In the genomic region with DNA sequence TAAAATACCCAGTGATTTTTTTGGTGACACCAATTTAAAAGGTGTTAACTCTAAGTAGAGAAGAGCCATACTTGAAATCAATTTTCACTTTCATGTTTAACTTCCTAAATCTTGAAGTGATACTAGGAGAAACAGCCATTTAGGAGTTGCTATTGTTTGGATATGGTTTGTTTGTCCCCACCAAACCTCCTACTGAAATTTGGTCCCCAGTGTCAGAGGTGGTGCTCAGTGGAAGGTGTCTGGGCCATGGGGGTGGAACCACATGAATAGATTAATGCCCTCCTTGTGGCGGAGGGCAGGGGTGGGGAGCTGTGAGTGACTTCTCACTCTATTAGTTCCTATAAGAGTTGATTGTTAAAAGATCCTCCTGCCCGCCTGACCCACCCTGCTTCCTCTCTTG, we compare ENCODE assay signal across 1 cellular context.
TF ChIP-seq lines count a peak whose summit lies in the region.

No MANE protein-coding gene starts in this region.

TF ChIP-seq in GM23338, 12 proteins besides CTCF, POLR2A, EP300 and RAD21 (continued from another document):
- TF ChIP-seq, protein P1, sequence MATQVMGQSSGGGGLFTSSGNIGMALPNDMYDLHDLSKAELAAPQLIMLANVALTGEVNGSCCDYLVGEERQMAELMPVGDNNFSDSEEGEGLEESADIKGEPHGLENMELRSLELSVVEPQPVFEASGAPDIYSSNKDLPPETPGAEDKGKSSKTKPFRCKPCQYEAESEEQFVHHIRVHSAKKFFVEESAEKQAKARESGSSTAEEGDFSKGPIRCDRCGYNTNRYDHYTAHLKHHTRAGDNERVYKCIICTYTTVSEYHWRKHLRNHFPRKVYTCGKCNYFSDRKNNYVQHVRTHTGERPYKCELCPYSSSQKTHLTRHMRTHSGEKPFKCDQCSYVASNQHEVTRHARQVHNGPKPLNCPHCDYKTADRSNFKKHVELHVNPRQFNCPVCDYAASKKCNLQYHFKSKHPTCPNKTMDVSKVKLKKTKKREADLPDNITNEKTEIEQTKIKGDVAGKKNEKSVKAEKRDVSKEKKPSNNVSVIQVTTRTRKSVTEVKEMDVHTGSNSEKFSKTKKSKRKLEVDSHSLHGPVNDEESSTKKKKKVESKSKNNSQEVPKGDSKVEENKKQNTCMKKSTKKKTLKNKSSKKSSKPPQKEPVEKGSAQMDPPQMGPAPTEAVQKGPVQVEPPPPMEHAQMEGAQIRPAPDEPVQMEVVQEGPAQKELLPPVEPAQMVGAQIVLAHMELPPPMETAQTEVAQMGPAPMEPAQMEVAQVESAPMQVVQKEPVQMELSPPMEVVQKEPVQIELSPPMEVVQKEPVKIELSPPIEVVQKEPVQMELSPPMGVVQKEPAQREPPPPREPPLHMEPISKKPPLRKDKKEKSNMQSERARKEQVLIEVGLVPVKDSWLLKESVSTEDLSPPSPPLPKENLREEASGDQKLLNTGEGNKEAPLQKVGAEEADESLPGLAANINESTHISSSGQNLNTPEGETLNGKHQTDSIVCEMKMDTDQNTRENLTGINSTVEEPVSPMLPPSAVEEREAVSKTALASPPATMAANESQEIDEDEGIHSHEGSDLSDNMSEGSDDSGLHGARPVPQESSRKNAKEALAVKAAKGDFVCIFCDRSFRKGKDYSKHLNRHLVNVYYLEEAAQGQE (IDR thresholded peaks at IDR 0.05; ENCODE audit: unreplicated experiment), result no peak
